ENCODE assay signal across 10 cellular contexts in the genomic region with DNA sequence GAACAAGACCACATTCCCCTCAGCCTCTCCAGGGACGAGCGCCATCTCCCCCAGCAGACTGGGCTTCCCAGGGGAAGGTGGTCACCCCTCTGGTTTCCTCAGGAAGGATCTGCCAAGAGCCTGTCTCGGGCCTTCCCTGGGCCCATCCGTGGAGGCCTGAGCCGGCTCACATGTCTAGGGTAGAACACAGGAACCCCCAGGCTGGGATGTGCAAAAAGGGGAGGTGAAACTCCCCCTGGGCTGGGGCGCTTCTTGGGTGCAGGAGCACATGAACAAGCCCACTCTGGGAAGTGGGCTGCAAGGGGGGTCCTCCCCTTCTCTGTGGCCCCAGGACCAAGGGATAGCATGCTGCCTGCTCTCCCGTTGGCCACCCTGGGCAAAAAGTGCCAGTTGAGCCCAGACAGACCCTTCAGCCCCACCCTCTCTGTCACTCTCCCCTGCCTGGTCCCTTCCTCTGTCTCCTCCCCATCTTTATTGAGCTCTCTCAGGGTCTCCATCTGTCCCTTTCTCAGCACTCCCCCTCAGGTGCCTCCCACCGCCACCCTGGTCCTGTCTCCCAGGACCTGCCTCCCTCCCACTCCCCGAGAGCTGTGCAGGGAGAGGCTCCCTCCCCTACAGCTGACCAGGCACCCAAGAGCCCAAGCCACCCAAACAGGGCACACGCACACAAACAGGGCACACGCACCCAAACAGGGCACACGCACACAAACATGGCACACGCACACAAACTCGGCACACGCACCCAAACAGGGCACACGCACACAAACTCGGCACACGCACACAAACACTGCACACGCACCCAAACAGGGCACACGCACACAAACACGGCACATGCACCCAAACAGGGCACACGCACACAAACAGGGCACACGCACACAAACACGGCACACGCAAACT. TPM values are rescaled to one million over a fixed set of nuclear protein-coding genes. Genes with fewer than 3 reads are reported as not detected.
DNase-seq lines count a peak whose midpoint lies in the region; TF ChIP-seq lines count a peak whose summit lies in the region.
"Had no signal": no experiment of that assay in that cellular context is flagged by ENCODE, and none has a peak within 500 bp of the region (broad histone marks: within the 10 kb centered on the region; RNA-seq: fewer than 3 reads in every experiment).

No MANE protein-coding gene starts in this region.

- TF ChIP-seq CTCF in LNCaP clone FGC (IDR thresholded peaks at IDR 0.05; ENCODE audit: control insufficient read depth, extremely low read depth, insufficient read depth) = no peak

- no peak overlapping the region for H2AFZ ChIP-seq in trophoblast cell (ENCODE audit: insufficient read depth, low read length, poor library complexity)

- no peak overlapping the region for H2AK5ac ChIP-seq in trophoblast cell (ENCODE audit: low read length)

- H4K12ac ChIP-seq in trophoblast cell (ENCODE audit: low read depth, low read length) = no peak overlapping the region

- H3K27ac ChIP-seq in trophoblast cell (ENCODE audit: low read depth, low read length) = no peak overlapping the region
- H3K27ac ChIP-seq: ascending aorta had no signal

- no peaks in the 10 kb centered on the region for H3K27me3 ChIP-seq in trophoblast cell (ENCODE audit: insufficient read depth, low read length)
- H3K27me3 ChIP-seq: ascending aorta had no signal

- no peak overlapping the region for H3K14ac ChIP-seq in trophoblast cell (ENCODE audit: low read length)

- H2BK120ac ChIP-seq in trophoblast cell (ENCODE audit: insufficient read depth, low read length, poor library complexity) = no peak overlapping the region

- DNase-seq in GF-D8 (lab: John Stamatoyannopoulos, UW) = peak; percentile 3
- DNase-seq in LNCaP clone FGC (ENCODE audit: low read depth) = no peak
- DNase-seq in ecto neural progenitor cell (ENCODE audit: low spot score) = peak; percentile 44
- DNase-seq in trophoblast cell = no peak
- DNase-seq in erythroblast (lab: John Stamatoyannopoulos, UW) = no peak
- no peak for DNase-seq in foreskin melanocyte
- no peak for DNase-seq in HPDE6-E6E7 (ENCODE audit: extremely low spot score)
- no peak for DNase-seq in stimulated activated CD4-positive, alpha-beta T cell treated with anti-CD3 and anti-CD28 coated beads, Interleukin-2, amount 100 ng/mL, for 48 hours
- DNase-seq: NCI-H1105 treated with DMSO at 0.1 percent for 48 hours had no signal

- peaks cover 3% of the 10 kb centered on the region for H3K9me3 ChIP-seq in trophoblast cell (ENCODE audit: insufficient read depth, low read depth, low read length)
- H3K9me3 ChIP-seq: ascending aorta had no signal

- no peaks in the 10 kb centered on the region for H3K79me2 ChIP-seq in trophoblast cell (ENCODE audit: control insufficient read depth, insufficient read depth, low read length, poor library complexity)

- no peak overlapping the region for H3K18ac ChIP-seq in trophoblast cell (ENCODE audit: low read length)

- H3K36me3 ChIP-seq in trophoblast cell (ENCODE audit: control insufficient read depth in 1 of 2, insufficient read depth in 2 of 2, low read length in 2 of 2) = no peaks in the 10 kb centered on the region
- H3K36me3 ChIP-seq: ascending aorta had no signal

- no peak for TF ChIP-seq POLR2A in erythroblast (IDR thresholded peaks at IDR 0.05; ENCODE audit: low read length)

- no peak overlapping the region for H2BK12ac ChIP-seq in trophoblast cell (ENCODE audit: low read length)

- WGBS in trophoblast cell (ENCODE audit: extremely low coverage, insufficient coverage, insufficient read length) = no CpG with 5 or more reads among the region's 25 CpGs

- H2BK5ac ChIP-seq in trophoblast cell (ENCODE audit: low read depth, low read length, poor library complexity) = no peak overlapping the region

- no peak overlapping the region for H3K4ac ChIP-seq in trophoblast cell (ENCODE audit: low read depth, low read length)

- no peaks in the 10 kb centered on the region for H3K79me1 ChIP-seq in trophoblast cell (ENCODE audit: low read length)

- no peak overlapping the region for H3K4me2 ChIP-seq in trophoblast cell (ENCODE audit: low read length)

- H3K4me3 ChIP-seq in LNCaP clone FGC (ENCODE audit: low read depth, low read length) (peak overlapping the region; percentile 55), trophoblast cell (ENCODE audit: low read depth, low read length) (peak overlapping the region; percentile 47)
- H3K4me3 ChIP-seq: ascending aorta had no signal

- no peak overlapping the region for H4K91ac ChIP-seq in trophoblast cell (ENCODE audit: low read depth, low read length)

- H4K8ac ChIP-seq in trophoblast cell (ENCODE audit: low read depth, low read length) = no peak overlapping the region

- no peaks in the 10 kb centered on the region for H3K4me1 ChIP-seq in trophoblast cell (ENCODE audit: control insufficient read depth in 1 of 2, insufficient read depth in 2 of 2, low read length in 2 of 2)

- no peak overlapping the region for H3K23ac ChIP-seq in trophoblast cell (ENCODE audit: low read length)

- H3K9ac ChIP-seq in trophoblast cell (ENCODE audit: low read length) = no peak overlapping the region

RNA-seq across cellular contexts. Expression of a gene that starts 0.9 kb away (rescaled TPM):
- 1.1 TPM in 2 replicates for polyA plus RNA-seq in trophoblast cell (2013)

RNA-seq across cellular contexts. Expression of a gene that starts 9.8 kb away (rescaled TPM):
- 5.7 and 6.0 TPM in 2 replicates for polyA plus RNA-seq in trophoblast cell (2013)

RNA-seq across cellular contexts. Expression of a gene that starts 11.4 kb away (rescaled TPM):
- 52.2 and 53.5 TPM in 2 replicates for polyA plus RNA-seq in trophoblast cell (2013)

RNA-seq across cellular contexts. Expression of a gene that starts 33.6 kb away (rescaled TPM):
- polyA plus RNA-seq in trophoblast cell (2013) = 3.9 and 4.5 TPM in 2 replicates

RNA-seq across cellular contexts. Expression of a gene that starts 34.2 kb away (rescaled TPM):
- 36.8 and 39.6 TPM in 2 replicates for polyA plus RNA-seq in trophoblast cell (2013)

Comparison
In these comparisons a context has a peak if more than half of its experiments do, and no peak if none do; other contexts are left out.
1. DNase-seq: peak in GF-D8 (single experiment) and ecto neural progenitor cell (single experiment); none in LNCaP clone FGC (single experiment), trophoblast cell (0 of 2), erythroblast (0 of 2), foreskin melanocyte (single experiment), HPDE6-E6E7 (single experiment) and stimulated activated CD4-positive, alpha-beta T cell treated with anti-CD3 and anti-CD28 coated beads, Interleukin-2, amount 100 ng/mL, for 48 hours (0 of 2).